9 cellular contexts compared by ENCODE assay signal in the genomic region with DNA sequence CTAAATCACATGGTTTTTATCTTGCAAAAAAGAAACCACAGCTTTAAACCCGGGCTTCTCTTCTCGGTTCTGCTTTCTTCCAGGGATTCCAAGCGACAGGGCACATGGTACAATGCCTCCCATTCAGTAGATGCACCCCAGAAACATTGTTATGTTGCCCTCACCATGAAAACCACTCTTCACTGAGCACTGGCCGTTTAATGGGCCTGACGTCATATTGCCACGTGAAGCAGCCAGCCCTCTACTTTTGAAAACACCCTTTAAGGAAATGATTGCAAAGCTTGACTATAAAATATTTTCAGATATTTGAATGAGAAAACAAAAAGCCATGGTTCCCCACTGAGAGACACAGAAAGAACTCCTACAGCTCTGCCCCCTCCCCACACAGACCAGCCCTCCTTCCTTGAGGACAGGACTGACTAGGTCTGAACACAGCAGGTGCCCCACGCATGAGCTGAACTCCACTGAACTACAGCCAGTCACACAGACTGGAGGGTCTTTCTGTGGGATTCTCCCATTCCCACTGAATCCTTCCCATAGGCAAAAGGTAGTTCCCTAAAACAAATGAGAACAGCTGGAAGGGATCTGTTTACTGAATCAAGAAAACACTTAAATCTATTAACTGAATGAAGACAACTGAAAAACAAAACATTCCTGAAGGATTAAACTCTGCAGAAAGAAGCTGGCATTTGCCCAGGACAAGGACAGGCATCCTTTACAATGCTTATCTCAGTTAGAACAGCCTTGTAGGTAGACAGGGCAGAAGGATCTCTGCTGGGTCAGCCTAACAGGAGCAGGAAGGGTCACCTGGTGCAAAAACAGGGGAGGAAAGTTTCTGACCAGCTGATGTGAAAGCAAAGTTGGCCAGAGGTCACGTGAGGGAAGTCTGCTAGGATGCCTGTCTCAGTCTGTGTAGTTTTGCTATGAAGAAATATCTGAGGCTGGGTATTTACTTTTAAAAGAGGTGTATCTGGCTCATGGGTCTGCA.
DNase-seq lines count a peak whose midpoint lies in the region; ATAC-seq and TF ChIP-seq lines count a peak whose summit lies in the region.
"Had no signal": no experiment of that assay in that cellular context is flagged by ENCODE, and none has a peak within 500 bp of the region (broad histone marks: within the 10 kb centered on the region; RNA-seq: fewer than 3 reads in every experiment).

No MANE protein-coding gene starts in this region.

- no peak overlapping the region for H4K8ac ChIP-seq in mesendoderm (ENCODE audit: low read depth, low read length)

- H3K4me1 ChIP-seq in mesendoderm (ENCODE audit: control insufficient read depth, low read depth, low read length) = no peaks in the 10 kb centered on the region

- H2BK120ac ChIP-seq in mesendoderm (ENCODE audit: low read depth, low read length) = no peak overlapping the region

- no peaks in the 10 kb centered on the region for H3K27me3 ChIP-seq in mesendoderm (ENCODE audit: insufficient read depth, low read length, poor library complexity)
- H3K27me3 ChIP-seq: upper lobe of left lung had no signal

- no peak overlapping the region for H2BK15ac ChIP-seq in mesendoderm (replicated peaks; ENCODE audit: low read depth)

- H3K36me3 ChIP-seq in mesendoderm (ENCODE audit: control insufficient read depth, insufficient read depth, low read length) = no peaks in the 10 kb centered on the region
- H3K36me3 ChIP-seq: upper lobe of left lung had no signal

- no peak overlapping the region for H3K9ac ChIP-seq in mesendoderm (ENCODE audit: low read length)

- no peak overlapping the region for H3K18ac ChIP-seq in mesendoderm (ENCODE audit: low read length)

- no peak overlapping the region for H3K23ac ChIP-seq in mesendoderm (ENCODE audit: low read length)

- no peak overlapping the region for H2AK5ac ChIP-seq in mesendoderm (ENCODE audit: low read length)

- H3K79me1 ChIP-seq in mesendoderm (ENCODE audit: low read length) = no peaks in the 10 kb centered on the region

- ATAC-seq in GM18873 (IDR thresholded peaks at IDR 0.05; ENCODE audit: low FRiP score, unreplicated experiment) (no peak), HG02642 (IDR thresholded peaks at IDR 0.05; ENCODE audit: poor library complexity, unreplicated experiment) (no peak)

- no peak overlapping the region for H4K5ac ChIP-seq in mesendoderm (ENCODE audit: low read length)

- H3K4ac ChIP-seq in mesendoderm (ENCODE audit: low read depth, low read length) = no peak overlapping the region

- no peak overlapping the region for H3K4me2 ChIP-seq in mesendoderm (ENCODE audit: low read length)

- TF ChIP-seq CTCF in AG10803 (conservative IDR thresholded peaks at IDR 0.05; ENCODE audit: low read length) (no peak), astrocyte of the spinal cord (IDR thresholded peaks at IDR 0.05; ENCODE audit: low read depth, low read length) (no peak), mesothelial cell of epicardium (IDR thresholded peaks at IDR 0.05; ENCODE audit: unreplicated experiment) (no peak)

- H3K4me3 ChIP-seq in AG10803 (ENCODE audit: low read length) (no peak overlapping the region), astrocyte of the spinal cord (ENCODE audit: low read depth, low read length) (no peak overlapping the region), mesendoderm (ENCODE audit: low read length) (no peak overlapping the region)
- H3K4me3 ChIP-seq: upper lobe of left lung had no signal

- H3K56ac ChIP-seq in mesendoderm (ENCODE audit: low read length) = no peak overlapping the region

- H3K27me3 Mint-ChIP-seq in IgD-negative memory B cell (peaks cover 15% of the 10 kb centered on the region), mesothelial cell of epicardium (ENCODE audit: low read depth) (no peaks in the 10 kb centered on the region)

- H3K4me1 Mint-ChIP-seq in IgD-negative memory B cell (peaks cover 7 to 15% (median 12%) of the 10 kb centered on the region in 3 donors), mesothelial cell of epicardium (peaks cover 29% of the 10 kb centered on the region)

- H3K9me3 Mint-ChIP-seq in IgD-negative memory B cell = peaks cover 0 to 2% (median 0%) of the 10 kb centered on the region in 3 donors
- peaks cover 8% of the 10 kb centered on the region for H3K9me3 Mint-ChIP-seq in mesothelial cell of epicardium

- no peaks in the 10 kb centered on the region for H3K79me2 ChIP-seq in mesendoderm (ENCODE audit: control insufficient read depth, insufficient read depth, low read length)

- H3K27ac Mint-ChIP-seq in IgD-negative memory B cell (peak overlapping the region in 1 of 3 donors; percentile 55), mesothelial cell of epicardium (peak overlapping the region; percentile 89)

- peak; percentile 64 for DNase-seq in AG10803 (ENCODE audit: low read depth)
- peak; percentile 69 for DNase-seq in astrocyte of the spinal cord (ENCODE audit: low read depth, low spot score)
- DNase-seq in mesothelial cell of epicardium (ENCODE audit: low spot score in 2 of 2, unreplicated experiment in 2 of 2) = no peak
- DNase-seq in middle frontal gyrus (ENCODE audit: extremely low spot score, low spot score) = no peak
- no peak for DNase-seq in mesendoderm

- H3K4me3 Mint-ChIP-seq in IgD-negative memory B cell (peak overlapping the region in 3 of 4 donors; percentile 55 to 84 (median 72)), mesothelial cell of epicardium (no peak overlapping the region)

- in situ Hi-C loops in astrocyte of the spinal cord (cut with HindIII; ENCODE audit: low sequenced_read_pairs) = no loop called here

- no CpG with 5 or more reads among the region's 8 CpGs for WGBS in mesendoderm (ENCODE audit: extremely low coverage, insufficient coverage, low lambda C conversion rate)

- no peak overlapping the region for H2BK5ac ChIP-seq in mesendoderm (ENCODE audit: low read length)

- H3K36me3 Mint-ChIP-seq in IgD-negative memory B cell (no peaks in the 10 kb centered on the region), mesothelial cell of epicardium (no peaks in the 10 kb centered on the region)

- no peak overlapping the region for H3K27ac ChIP-seq in mesendoderm (ENCODE audit: low read depth, low read length)

Comparison
In these comparisons a context has a peak if more than half of its experiments do, and no peak if none do; other contexts are left out.
1. DNase-seq: peak in AG10803 (single experiment) and astrocyte of the spinal cord (single experiment); none in mesothelial cell of epicardium (0 of 2), middle frontal gyrus (single experiment) and mesendoderm (single experiment).